Comparison of ENCODE assay signal across 8 cellular contexts in genomic region chr12:6937481-6938352, GRCh38. TPM values are rescaled to one million over a fixed set of nuclear protein-coding genes. Genes with fewer than 3 reads are reported as not detected.
DNase-seq lines count a peak whose midpoint lies in the region; ATAC-seq, FAIRE-seq and TF ChIP-seq lines count a peak whose summit lies in the region.

No MANE protein-coding gene starts in this region.

- peaks cover 19% of the 10 kb centered on the region for H3K4me1 Mint-ChIP-seq in progenitor cell of endocrine pancreas (ENCODE audit: low read depth)

- H3K27me3 ChIP-seq in heart right ventricle = no peaks in the 10 kb centered on the region

- WGBS in heart right ventricle, 2 donors = 1% methylated on average over 73 to 80 of the region's 80 CpGs
- WGBS in urinary bladder = under 1% methylated on average over 80 of the region's 80 CpGs

- ATAC-seq in HG02852 (IDR thresholded peaks at IDR 0.05; ENCODE audit: unreplicated experiment) (peak; percentile 88), heart right ventricle (peak; percentile 86 to 93 (median 88))

- H3K9me3 ChIP-seq in heart right ventricle = no peaks in the 10 kb centered on the region

- H3K36me3 ChIP-seq in heart right ventricle (peaks cover 0 to 78% (median 25%) of the 10 kb centered on the region in 9 donors), urinary bladder (ENCODE audit: insufficient read depth) (peaks cover 5% of the 10 kb centered on the region)

- H3K36me3 Mint-ChIP-seq in progenitor cell of endocrine pancreas (ENCODE audit: insufficient read depth) = peaks cover 50% of the 10 kb centered on the region

- H3K4me1 ChIP-seq in heart right ventricle (peaks cover 19 to 85% (median 66%) of the 10 kb centered on the region in 9 donors), urinary bladder (ENCODE audit: insufficient read depth) (no peaks in the 10 kb centered on the region)

- TF ChIP-seq POLR2A in GM12892 (IDR thresholded peaks at IDR 0.05; ENCODE audit: low read depth, low read length) = peak; percentile 95

- no peaks in the 10 kb centered on the region for H3K27me3 Mint-ChIP-seq in progenitor cell of endocrine pancreas

- peak overlapping the region; percentile 75 for H3K4me3 Mint-ChIP-seq in progenitor cell of endocrine pancreas (ENCODE audit: low read depth)

- intact Hi-C loops in heart right ventricle (cut with DNase I) = loop anchor here in 1 of 10 donors (5.0 kb wide), 1 partner anchor 70 kb away; the partner anchor contains the start of gene TPI1

- H3K4me3 ChIP-seq in heart right ventricle (peak overlapping the region; percentile 58 to 96 (median 72)), urinary bladder (ENCODE audit: low read depth, low read length) (peak overlapping the region; percentile 50)

- FAIRE-seq in GM12892 (lab: Jason Lieb, UNC) = peak; percentile 100

- TF ChIP-seq CTCF in heart right ventricle (IDR thresholded peaks at IDR 0.05) (peak; percentile 91 to 99 (median 97)), progenitor cell of endocrine pancreas (IDR thresholded peaks at IDR 0.05; ENCODE audit: unreplicated experiment) (peak; percentile 95)

- peak overlapping the region; percentile 98 for H3K27ac Mint-ChIP-seq in progenitor cell of endocrine pancreas

- H3K27ac ChIP-seq in heart right ventricle (peak overlapping the region; percentile 91 to 98 (median 94)), urinary bladder (ENCODE audit: low read depth) (peak overlapping the region; percentile 79)

- peak; percentile 83 for DNase-seq in GM12892 (ENCODE audit: insufficient read length)
- peak; percentile 98 for DNase-seq in NCI-H146 treated with DMSO at 0.1 percent for 48 hours (lab: John Stamatoyannopoulos, UW; ENCODE audit: unreplicated experiment)
- DNase-seq in T-helper 1 cell = peak; percentile 89 to 98 (median 91)
- DNase-seq in amniotic stem cell (lab: John Stamatoyannopoulos, UW) = peak; percentile 70
- DNase-seq in heart right ventricle = peak; percentile 93
- DNase-seq in progenitor cell of endocrine pancreas (ENCODE audit: low spot score, unreplicated experiment) = peak; percentile 96

- H3K9me3 Mint-ChIP-seq in progenitor cell of endocrine pancreas (ENCODE audit: low read depth) = no peaks in the 10 kb centered on the region

RNA-seq across cellular contexts. Expression of gene RNU7-1, which starts 5.9 kb away (rescaled TPM):
- polyA plus RNA-seq in GM12892 (2012; ENCODE audit: missing spikeins) = not detected
- total RNA-seq in heart right ventricle (not detected), progenitor cell of endocrine pancreas (not detected in 2 replicates), urinary bladder (not detected)
- polyA plus RNA-seq in heart right ventricle (not detected), urinary bladder (not detected)

RNA-seq across cellular contexts. Expression of gene C12orf57, which starts 6.1 kb away (rescaled TPM):
- polyA plus RNA-seq in GM12892 (2012; ENCODE audit: missing spikeins) = 175 TPM
- total RNA-seq in heart right ventricle (100 to 1,000 TPM; 134 to 213 (median 167) TPM), progenitor cell of endocrine pancreas (268 and 277 TPM in 2 replicates), urinary bladder (182 TPM)
- polyA plus RNA-seq in heart right ventricle (100 to 1,000 TPM; 182 to 654 TPM), urinary bladder (566 TPM)

RNA-seq across cellular contexts. Expression of gene ATN1, which starts 10.0 kb away (rescaled TPM):
- polyA plus RNA-seq in GM12892 (2012; ENCODE audit: missing spikeins) = 11.0 TPM
- total RNA-seq in heart right ventricle (10 to 100 TPM; 54.7 to 96.7 (median 65.8) TPM), progenitor cell of endocrine pancreas (226 and 250 TPM in 2 replicates), urinary bladder (18.2 TPM)
- polyA plus RNA-seq in heart right ventricle (10 to 100 TPM; 48.7 to 92.5 TPM), urinary bladder (151 TPM)

RNA-seq across cellular contexts. Expression of gene PTPN6, which starts 13.4 kb away (rescaled TPM):
- polyA plus RNA-seq in GM12892 (2012; ENCODE audit: missing spikeins) = 286 TPM
- 10 to 100 TPM in 2 of 10 donors, 1 to 10 TPM in 8; 2.9 to 32.5 (median 5.3) TPM for total RNA-seq in heart right ventricle
- polyA plus RNA-seq in heart right ventricle = 10 to 100 TPM in 1 of 2 donors, 1 to 10 TPM in 1; 8.1 to 12.1 TPM
- total RNA-seq in progenitor cell of endocrine pancreas = 65.4 and 70.2 TPM in 2 replicates
- 6.1 TPM for total RNA-seq in urinary bladder
- 17.2 TPM for polyA plus RNA-seq in urinary bladder

RNA-seq across cellular contexts. Expression of gene ENO2, which starts 23.3 kb away (rescaled TPM):
- 191 TPM for polyA plus RNA-seq in GM12892 (2012; ENCODE audit: missing spikeins)
- total RNA-seq in heart right ventricle = 10 to 100 TPM in 8 of 10 donors, 1 to 10 TPM in 2; 6.3 to 68.4 (median 14.4) TPM
- 10 to 100 TPM; 19.2 to 19.3 TPM for polyA plus RNA-seq in heart right ventricle
- 77.9 and 79.0 TPM in 2 replicates for total RNA-seq in progenitor cell of endocrine pancreas
- 9.7 TPM for total RNA-seq in urinary bladder
- 68.4 TPM for polyA plus RNA-seq in urinary bladder

Comparison
In these comparisons a context has a peak if more than half of its experiments do, and no peak if none do; other contexts are left out.
1. Peak in every context shown above with its lines: DNase-seq, ATAC-seq, H3K4me3 ChIP-seq and H3K27ac ChIP-seq.